14 cellular contexts compared by ENCODE assay signal in genomic region chr3:15171096-15171495, GRCh38. TPM values are rescaled to one million over a fixed set of nuclear protein-coding genes. Genes with fewer than 3 reads are reported as not detected.
DNase-seq lines count a peak whose midpoint lies in the region; ATAC-seq, FAIRE-seq and TF ChIP-seq lines count a peak whose summit lies in the region.
"Had no signal": no experiment of that assay in that cellular context is flagged by ENCODE, and none has a peak within 500 bp of the region (broad histone marks: within the 10 kb centered on the region; RNA-seq: fewer than 3 reads in every experiment).

No MANE protein-coding gene starts in this region.

- H3K9me3 Mint-ChIP-seq in activated CD4-positive, alpha-beta T cell treated with anti-CD3 and anti-CD28 coated beads, Interleukin-2, amount 10 ng/mL, durations not matched to agents 24 days and 14 days, result no peaks in the 10 kb centered on the region
- H3K9me3 Mint-ChIP-seq: activated T-cell treated with anti-CD3 and anti-CD28 coated beads, Interleukin-2, amount 50 U/mL, for 4 hours had no signal

- intact Hi-C loops in activated CD4-positive, alpha-beta T cell treated with anti-CD3 and anti-CD28 coated beads, Interleukin-2, amount 10 ng/mL, durations not matched to agents 24 days and 14 days (cut with micrococcal nuclease), result no loop called here

- DNase-seq in GM13977 (ENCODE audit: low spot score), result peak; percentile 31
- no peak for DNase-seq in GM19240 (ENCODE audit: insufficient read length, low spot score)
- DNase-seq in NCI-H446 (lab: John Stamatoyannopoulos, UW), result no peak
- DNase-seq in AG20443 (ENCODE audit: low spot score), result no peak
- DNase-seq in activated CD4-positive, alpha-beta T cell treated with anti-CD3 and anti-CD28 coated beads, Interleukin-2, amount 10 ng/mL, durations not matched to agents 24 days and 14 days, result no peak
- DNase-seq: activated T-cell treated with anti-CD3 and anti-CD28 coated beads, Interleukin-2, amount 50 U/mL, for 4 hours; BE2C; foreskin melanocyte; NCI-H1417 treated with DMSO at 0.1 percent for 48 hours; right cardiac atrium had no signal

- no peak overlapping the region for H3K4me3 Mint-ChIP-seq in activated CD4-positive, alpha-beta T cell treated with anti-CD3 and anti-CD28 coated beads, Interleukin-2, amount 10 ng/mL, durations not matched to agents 24 days and 14 days
- H3K4me3 Mint-ChIP-seq: activated T-cell treated with anti-CD3 and anti-CD28 coated beads, Interleukin-2, amount 50 U/mL, for 4 hours had no signal

- H3K27ac Mint-ChIP-seq in activated CD4-positive, alpha-beta T cell treated with anti-CD3 and anti-CD28 coated beads, Interleukin-2, amount 10 ng/mL, durations not matched to agents 24 days and 14 days, result no peak overlapping the region

- H3K4me1 Mint-ChIP-seq in activated CD4-positive, alpha-beta T cell treated with anti-CD3 and anti-CD28 coated beads, Interleukin-2, amount 10 ng/mL, durations not matched to agents 24 days and 14 days, result peaks cover 2% of the 10 kb centered on the region

- FAIRE-seq in endometrium (lab: Jason Lieb, UNC), result peak; percentile 53
- FAIRE-seq: TTC549 had no signal

- peak; percentile 69 for ATAC-seq in GM21423 (IDR thresholded peaks at IDR 0.05; ENCODE audit: unreplicated experiment)
- peak; percentile 93 for ATAC-seq in HG03460 (IDR thresholded peaks at IDR 0.05; ENCODE audit: unreplicated experiment)
- ATAC-seq: activated T-cell treated with anti-CD3 and anti-CD28 coated beads, Interleukin-2, amount 50 U/mL, for 4 hours; right cardiac atrium had no signal

- no peak for TF ChIP-seq CTCF in GM13977 (IDR thresholded peaks at IDR 0.05; ENCODE audit: extremely low read depth, insufficient read depth, missing control alignments)

- in situ Hi-C loops in GM13977 (cut with MboI; ENCODE audit: low pct_unique_long_range_greater_than_20kb, low sequenced_read_pairs, unreplicated experiment), result no loop called here

- no peaks in the 10 kb centered on the region for H3K36me3 Mint-ChIP-seq in activated CD4-positive, alpha-beta T cell treated with anti-CD3 and anti-CD28 coated beads, Interleukin-2, amount 10 ng/mL, durations not matched to agents 24 days and 14 days (ENCODE audit: low read depth)

- peaks cover 44% of the 10 kb centered on the region for H3K27me3 Mint-ChIP-seq in activated CD4-positive, alpha-beta T cell treated with anti-CD3 and anti-CD28 coated beads, Interleukin-2, amount 10 ng/mL, durations not matched to agents 24 days and 14 days

RNA-seq across cellular contexts. Expression of gene CAPN7, which starts 35.0 kb away (rescaled TPM):
- 25.4 and 29.9 TPM in 2 replicates for total RNA-seq in activated CD4-positive, alpha-beta T cell treated with anti-CD3 and anti-CD28 coated beads, Interleukin-2, amount 10 ng/mL, durations not matched to agents 24 days and 14 days
